ENCODE assay signal across 12 cellular contexts in genomic region chr3:37627951-37628620, GRCh38.
DNase-seq lines count a peak whose midpoint lies in the region; ATAC-seq and TF ChIP-seq lines count a peak whose summit lies in the region.
"Had no signal": no experiment of that assay in that cellular context is flagged by ENCODE, and none has a peak within 500 bp of the region (broad histone marks: within the 10 kb centered on the region; RNA-seq: fewer than 3 reads in every experiment).

No MANE protein-coding gene starts in this region.

- H3K27me3 ChIP-seq in upper lobe of right lung, result no peaks in the 10 kb centered on the region

- peak; percentile 28 for DNase-seq in glutamatergic neuron
- no peak for DNase-seq in CD14-positive monocyte (ENCODE audit: low spot score)
- no peak for DNase-seq in upper lobe of right lung
- no peak for DNase-seq in hippocampal formation (lab: John Stamatoyannopoulos, UW)
- DNase-seq: activated CD8-positive, alpha-beta memory T cell treated with anti-CD3 and anti-CD28 coated beads, Interleukin-2, amount 10 ng/mL, durations not matched to agents 7 days and 5 days; naive thymus-derived CD4-positive, alpha-beta T cell; NCI-H510A had no signal

- H3K4me3 Mint-ChIP-seq in glutamatergic neuron (ENCODE audit: unreplicated experiment) (peak overlapping the region; percentile 47), CD14-positive monocyte (no peak overlapping the region)
- H3K4me3 Mint-ChIP-seq in activated T-helper 17 cell treated with anti-CD3 and anti-CD28 coated beads, Interleukin-2, amount 50 U/mL, for 72 hours, result no peak overlapping the region
- H3K4me3 Mint-ChIP-seq: activated CD8-positive, alpha-beta memory T cell treated with anti-CD3 and anti-CD28 coated beads, Interleukin-2, amount 10 ng/mL, durations not matched to agents 7 days and 5 days; naive thymus-derived CD4-positive, alpha-beta T cell had no signal

- H3K36me3 ChIP-seq in upper lobe of right lung, result peaks cover 3% of the 10 kb centered on the region

- peaks cover 28% of the 10 kb centered on the region for H3K4me1 Mint-ChIP-seq in glutamatergic neuron (ENCODE audit: low read depth, unreplicated experiment)
- peaks cover 6% of the 10 kb centered on the region for H3K4me1 Mint-ChIP-seq in CD14-positive monocyte
- H3K4me1 Mint-ChIP-seq in activated T-helper 17 cell treated with anti-CD3 and anti-CD28 coated beads, Interleukin-2, amount 50 U/mL, for 72 hours, result no peaks in the 10 kb centered on the region

- ATAC-seq in GM18520 (IDR thresholded peaks at IDR 0.05; ENCODE audit: unreplicated experiment), result peak; percentile 68
- ATAC-seq in GM21619 (IDR thresholded peaks at IDR 0.05; ENCODE audit: unreplicated experiment), result peak; percentile 83
- ATAC-seq in HG03175 (IDR thresholded peaks at IDR 0.05; ENCODE audit: unreplicated experiment), result peak; percentile 79
- no peak for ATAC-seq in activated T-helper 17 cell treated with anti-CD3 and anti-CD28 coated beads, Interleukin-2, amount 50 U/mL, for 72 hours (replicated peaks)
- ATAC-seq in upper lobe of right lung, result no peak
- ATAC-seq: activated CD8-positive, alpha-beta memory T cell treated with anti-CD3 and anti-CD28 coated beads, Interleukin-2, amount 10 ng/mL, durations not matched to agents 7 days and 5 days; naive thymus-derived CD4-positive, alpha-beta T cell had no signal

- no peak for TF ChIP-seq CTCF in glutamatergic neuron (IDR thresholded peaks at IDR 0.05; ENCODE audit: partially characterized antibody, unreplicated experiment)
- TF ChIP-seq CTCF in CD14-positive monocyte (IDR thresholded peaks at IDR 0.05), result no peak
- TF ChIP-seq CTCF in upper lobe of right lung (IDR thresholded peaks at IDR 0.05), result no peak

- H3K4me1 ChIP-seq in upper lobe of right lung, result peaks cover 9% of the 10 kb centered on the region

- no peaks in the 10 kb centered on the region for H3K9me3 ChIP-seq in upper lobe of right lung

- no peak overlapping the region for H3K4me3 ChIP-seq in upper lobe of right lung

- peak overlapping the region; percentile 57 for H3K27ac Mint-ChIP-seq in glutamatergic neuron (ENCODE audit: unreplicated experiment)
- no peak overlapping the region for H3K27ac Mint-ChIP-seq in CD14-positive monocyte
- no peak overlapping the region for H3K27ac Mint-ChIP-seq in activated T-helper 17 cell treated with anti-CD3 and anti-CD28 coated beads, Interleukin-2, amount 50 U/mL, for 72 hours
- H3K27ac Mint-ChIP-seq: activated CD8-positive, alpha-beta memory T cell treated with anti-CD3 and anti-CD28 coated beads, Interleukin-2, amount 10 ng/mL, durations not matched to agents 7 days and 5 days; naive thymus-derived CD4-positive, alpha-beta T cell had no signal

- peaks cover 10% of the 10 kb centered on the region for H3K27me3 Mint-ChIP-seq in glutamatergic neuron (ENCODE audit: unreplicated experiment)
- H3K27me3 Mint-ChIP-seq in CD14-positive monocyte (ENCODE audit: low read depth in 3 of 3), result peaks cover 0 to 4% (median 1%) of the 10 kb centered on the region in 3 donors
- H3K27me3 Mint-ChIP-seq in activated T-helper 17 cell treated with anti-CD3 and anti-CD28 coated beads, Interleukin-2, amount 50 U/mL, for 72 hours, result peaks cover 35% of the 10 kb centered on the region

- H3K9me3 Mint-ChIP-seq in glutamatergic neuron (ENCODE audit: unreplicated experiment) (peaks cover 3% of the 10 kb centered on the region), CD14-positive monocyte (peaks cover 0 to 2% (median 0%) of the 10 kb centered on the region in 7 donors)
- H3K9me3 Mint-ChIP-seq in activated T-helper 17 cell treated with anti-CD3 and anti-CD28 coated beads, Interleukin-2, amount 50 U/mL, for 72 hours, result no peaks in the 10 kb centered on the region

- intact Hi-C loops in CD14-positive monocyte (cut with micrococcal nuclease), result no loop called here
- intact Hi-C loops in upper lobe of right lung (cut with DNase I), result no loop called here

- H3K36me3 Mint-ChIP-seq in glutamatergic neuron (ENCODE audit: unreplicated experiment) (no peaks in the 10 kb centered on the region), CD14-positive monocyte (no peaks in the 10 kb centered on the region)
- no peaks in the 10 kb centered on the region for H3K36me3 Mint-ChIP-seq in activated T-helper 17 cell treated with anti-CD3 and anti-CD28 coated beads, Interleukin-2, amount 50 U/mL, for 72 hours (ENCODE audit: low read depth)
- H3K36me3 Mint-ChIP-seq: activated CD8-positive, alpha-beta memory T cell treated with anti-CD3 and anti-CD28 coated beads, Interleukin-2, amount 10 ng/mL, durations not matched to agents 7 days and 5 days; naive thymus-derived CD4-positive, alpha-beta T cell had no signal

- no peak overlapping the region for H3K27ac ChIP-seq in upper lobe of right lung
- H3K27ac ChIP-seq: C4-2B had no signal

Comparison
In these comparisons a context has a peak if more than half of its experiments do, and no peak if none do; other contexts are left out.
1. ATAC-seq: peak in GM18520 (single experiment), GM21619 (single experiment) and HG03175 (single experiment); none in activated T-helper 17 cell treated with anti-CD3 and anti-CD28 coated beads, Interleukin-2, amount 50 U/mL, for 72 hours (single experiment) and upper lobe of right lung (single experiment).